Comparison of ENCODE assay signal across 30 cellular contexts in the genomic region with DNA sequence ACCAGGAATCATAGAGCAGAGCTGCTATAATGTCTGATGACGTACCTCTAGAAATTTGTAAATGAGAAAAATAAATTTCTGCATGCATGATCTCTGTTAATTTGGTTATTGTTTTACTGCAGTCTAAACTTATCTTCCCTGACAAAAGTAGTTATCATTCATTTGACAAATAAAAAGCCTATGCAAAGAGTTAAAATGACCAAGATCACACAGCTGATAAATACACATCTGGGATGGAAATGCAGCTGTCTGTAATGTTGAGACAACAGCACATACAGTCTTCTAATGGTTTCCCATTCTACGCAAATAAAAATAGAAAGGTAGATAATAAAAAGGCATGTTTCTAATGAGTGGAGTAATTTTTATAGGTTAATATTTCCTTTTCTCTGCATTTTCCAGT.
DNase-seq lines count a peak whose midpoint lies in the region; ATAC-seq, FAIRE-seq and TF ChIP-seq lines count a peak whose summit lies in the region.
"Had no signal": no experiment of that assay in that cellular context is flagged by ENCODE, and none has a peak within 500 bp of the region (broad histone marks: within the 10 kb centered on the region; RNA-seq: fewer than 3 reads in every experiment).

No MANE protein-coding gene starts in this region.

- TF ChIP-seq RAD21 in SK-N-SH (IDR thresholded peaks at IDR 0.05; ENCODE audit: low read length) (no peak), HepG2 (CRISPR knock-in tag; IDR thresholded peaks at IDR 0.05) (no peak)

- H3K27ac ChIP-seq in SK-N-SH (ENCODE audit: low read depth in 2 of 2, low read length in 1 of 2) (no peak overlapping the region), HepG2 (ENCODE audit: extremely low read length, insufficient read depth, low read length) (no peak overlapping the region), right lobe of liver (no peak overlapping the region)
- H3K27ac ChIP-seq: 22Rv1; A549; BLaER1; BLaER1 treated with 17β-estradiol and CSF1 and Interleukin-3, amounts not matched to agents 10 nM and 100 nM; C4-2B had no signal

- no peaks in the 10 kb centered on the region for H3K79me2 ChIP-seq in SK-N-SH (ENCODE audit: insufficient read depth)
- no peaks in the 10 kb centered on the region for H3K79me2 ChIP-seq in HepG2 (ENCODE audit: insufficient read depth, low read length)

- H3K36me3 ChIP-seq in SK-N-SH (replicated peaks in 1 of 2; ENCODE audit: control insufficient read depth in 1 of 2, insufficient read depth in 2 of 2, low read length in 1 of 2) (no peaks in the 10 kb centered on the region), HepG2 (replicated peaks in 1 of 2; ENCODE audit: control insufficient read depth in 1 of 2, insufficient read depth in 2 of 2, low read length in 2 of 2) (no peaks in the 10 kb centered on the region), right lobe of liver (no peaks in the 10 kb centered on the region)
- H3K36me3 ChIP-seq: BE2C; BLaER1; BLaER1 treated with 17β-estradiol and CSF1 and Interleukin-3, amounts not matched to agents 10 nM and 100 nM had no signal

- no peak for ATAC-seq in SK-N-SH treated with all-trans-retinoic acid at 6 μM for 48 hours
- ATAC-seq in HepG2, result no peak
- ATAC-seq in right lobe of liver, result no peak
- ATAC-seq: A549; CD8-positive, alpha-beta T cell had no signal

- no peaks in the 10 kb centered on the region for H3K4me1 ChIP-seq in SK-N-SH (ENCODE audit: control insufficient read depth in 1 of 2, insufficient read depth in 2 of 2, low read depth in 1 of 2, low read length in 1 of 2)
- H3K4me1 ChIP-seq in HepG2 (ENCODE audit: insufficient read depth, low read length), result no peaks in the 10 kb centered on the region
- no peaks in the 10 kb centered on the region for H3K4me1 ChIP-seq in right lobe of liver
- H3K4me1 ChIP-seq: A549; BE2C; BLaER1; BLaER1 treated with 17β-estradiol and CSF1 and Interleukin-3, amounts not matched to agents 10 nM and 100 nM; Caco-2 had no signal

- H3K9me3 ChIP-seq in SK-N-SH (no peaks in the 10 kb centered on the region), HepG2 (ENCODE audit: low read length) (no peaks in the 10 kb centered on the region; the same call in 1 of the 2 replicates), right lobe of liver (no peaks in the 10 kb centered on the region)
- H3K9me3 ChIP-seq: BE2C, BLaER1, Caco-2 had no signal

- H3K9ac ChIP-seq in SK-N-SH (no peak overlapping the region), HepG2 (ENCODE audit: insufficient read depth, low read depth, low read length) (no peak overlapping the region)
- H3K9ac ChIP-seq: BLaER1; BLaER1 treated with 17β-estradiol and CSF1 and Interleukin-3, amounts not matched to agents 10 nM and 100 nM had no signal

- BruUV-seq in HepG2 (replicated peaks; lab: Mats Ljungman, UMichigan), result no TSS peak

- TF ChIP-seq CTCF in SK-N-SH (IDR thresholded peaks at IDR 0.05), result no peak
- no peak for TF ChIP-seq CTCF in HepG2 (CRISPR knock-in tag; IDR thresholded peaks at IDR 0.05)
- TF ChIP-seq CTCF in right lobe of liver (IDR thresholded peaks at IDR 0.05), result no peak

- no peak for TF ChIP-seq POLR2A in HepG2 (IDR thresholded peaks at IDR 0.05; ENCODE audit: insufficient read depth in 1 of 2, low read depth in 2 of 2, low read length in 2 of 2)
- no peak for TF ChIP-seq POLR2A in right lobe of liver (IDR thresholded peaks at IDR 0.05)

- H3K4me2 ChIP-seq in SK-N-SH, result no peak overlapping the region
- no peak overlapping the region for H3K4me2 ChIP-seq in HepG2 (ENCODE audit: low read depth, low read length)
- H3K4me2 ChIP-seq: A549; BLaER1; BLaER1 treated with 17β-estradiol and CSF1 and Interleukin-3, amounts not matched to agents 10 nM and 100 nM had no signal

- CTCF ChIA-PET in SK-N-SH (lab: Yijun Ruan, JAX), result no interaction called here
- CTCF ChIA-PET in HepG2 (lab: Yijun Ruan, JAX; ENCODE audit: low intra/inter-chr PET ratio, low total read pairs), result no interaction called here

- POLR2A ChIA-PET in SK-N-SH (lab: Yijun Ruan, JAX) (no interaction called here), HepG2 (lab: Yijun Ruan, JAX) (no interaction called here)

- H3K4me3 ChIP-seq in SK-N-SH (ENCODE audit: low read depth in 2 of 2, low read length in 1 of 2), result no peak overlapping the region
- H3K4me3 ChIP-seq in HepG2 (replicated peaks in 1 of 3; ENCODE audit: insufficient read depth in 1 of 3, low read depth in 2 of 3, low read length in 3 of 3), result no peak overlapping the region
- H3K4me3 ChIP-seq in right lobe of liver, result no peak overlapping the region
- H3K4me3 ChIP-seq: A549; BLaER1; BLaER1 treated with 17β-estradiol and CSF1 and Interleukin-3, amounts not matched to agents 10 nM and 100 nM had no signal

- H3F3A ChIP-seq in SK-N-SH (replicated peaks; ENCODE audit: insufficient read depth), result no peaks in the 10 kb centered on the region

- DNase-seq in SK-N-SH (peak; percentile 9), HepG2 (ENCODE audit: low spot score) (no peak), right lobe of liver (no peak)
- DNase-seq: 8988T; ACHN; AML-193; BE2C; C1 segment of cervical spinal cord; Caco-2; Calu3; CD4-positive, alpha-beta memory T cell; CD4-positive, alpha-beta T cell; CD4-positive, CD25-positive, alpha-beta regulatory T cell; CD8-positive, alpha-beta memory T cell; CD8-positive, alpha-beta T cell; COR-L47; DMS 273 treated with DMSO at 0.1 percent for 48 hours; DMS153; DMS53; DMS79; DMS79 treated with DMSO at 0.1 percent for 48 hours; DND-41; EL had no signal

- WGBS in SK-N-SH (ENCODE audit: low lambda C conversion rate), result 68% methylated on average over 2 of the region's 2 CpGs
- WGBS in HepG2 (ENCODE audit: low lambda C conversion rate), result 36% methylated on average over 2 of the region's 2 CpGs
- 51% methylated on average over 2 of the region's 2 CpGs for WGBS in right lobe of liver (ENCODE audit: insufficient coverage, low coverage, low lambda C conversion rate, missing lambda C conversion rate)

- no peak for FAIRE-seq in HepG2 (lab: Jason Lieb, UNC)
- FAIRE-seq: A549, D721Med had no signal

- peak in 1 of 2 experiments; percentile 21; a peak in 1 of 4 replicates for TF ChIP-seq EP300 in SK-N-SH (IDR thresholded peaks at IDR 0.05; ENCODE audit: borderline replicate concordance in 1 of 2, low read depth in 1 of 2, low read length in 1 of 2)
- no peak for TF ChIP-seq EP300 in HepG2 (IDR thresholded peaks at IDR 0.05; ENCODE audit: low read depth in 2 of 2, low read length in 2 of 2)
- TF ChIP-seq EP300 in HepG2 (CRISPR knock-in tag; IDR thresholded peaks at IDR 0.05; ENCODE audit: borderline replicate concordance), result no peak

- no peaks in the 10 kb centered on the region for H3K27me3 ChIP-seq in SK-N-SH (ENCODE audit: insufficient read depth)
- H3K27me3 ChIP-seq in HepG2 (ENCODE audit: control insufficient read depth in 1 of 2, insufficient read depth in 2 of 2, low read length in 2 of 2), result no peaks in the 10 kb centered on the region; a peak in 1 of 5 replicates
- no peaks in the 10 kb centered on the region for H3K27me3 ChIP-seq in right lobe of liver
- H3K27me3 ChIP-seq: BE2C; BLaER1; BLaER1 treated with 17β-estradiol and CSF1 and Interleukin-3, amounts not matched to agents 10 nM and 100 nM had no signal

- no peak overlapping the region for H2AFZ ChIP-seq in SK-N-SH (ENCODE audit: low read depth)
- no peak overlapping the region for H2AFZ ChIP-seq in HepG2 (ENCODE audit: low read length)

- H3K9me2 ChIP-seq in SK-N-SH, result no peaks in the 10 kb centered on the region

- H4K20me1 ChIP-seq in SK-N-SH (ENCODE audit: insufficient read depth) (no peaks in the 10 kb centered on the region), HepG2 (ENCODE audit: insufficient read depth, low read length) (no peaks in the 10 kb centered on the region)
- H4K20me1 ChIP-seq: BLaER1; BLaER1 treated with 17β-estradiol and CSF1 and Interleukin-3, amounts not matched to agents 10 nM and 100 nM had no signal

- in situ Hi-C loops in HepG2 (cut with HindIII; ENCODE audit: extremely low pct_ligation_motif_present, low pct_unique_long_range_greater_than_20kb), result no loop called here

- intact Hi-C loops in HepG2 (cut with micrococcal nuclease; ENCODE audit: unreplicated experiment) (no loop called here), right lobe of liver (cut with DNase I) (no loop called here)

TF ChIP-seq in SK-N-SH treated with all-trans-retinoic acid at 6 μM for 48 hours, 23 proteins besides CTCF, POLR2A, EP300 and RAD21 (continues in another document):
- TF ChIP-seq, protein P1, sequence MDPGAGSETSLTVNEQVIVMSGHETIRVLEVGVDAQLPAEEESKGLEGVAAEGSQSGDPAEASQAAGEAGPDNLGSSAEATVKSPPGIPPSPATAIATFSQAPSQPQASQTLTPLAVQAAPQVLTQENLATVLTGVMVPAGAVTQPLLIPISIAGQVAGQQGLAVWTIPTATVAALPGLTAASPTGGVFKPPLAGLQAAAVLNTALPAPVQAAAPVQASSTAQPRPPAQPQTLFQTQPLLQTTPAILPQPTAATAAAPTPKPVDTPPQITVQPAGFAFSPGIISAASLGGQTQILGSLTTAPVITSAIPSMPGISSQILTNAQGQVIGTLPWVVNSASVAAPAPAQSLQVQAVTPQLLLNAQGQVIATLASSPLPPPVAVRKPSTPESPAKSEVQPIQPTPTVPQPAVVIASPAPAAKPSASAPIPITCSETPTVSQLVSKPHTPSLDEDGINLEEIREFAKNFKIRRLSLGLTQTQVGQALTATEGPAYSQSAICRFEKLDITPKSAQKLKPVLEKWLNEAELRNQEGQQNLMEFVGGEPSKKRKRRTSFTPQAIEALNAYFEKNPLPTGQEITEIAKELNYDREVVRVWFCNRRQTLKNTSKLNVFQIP (CRISPR knock-in tag; IDR thresholded peaks at IDR 0.05; ENCODE audit: borderline replicate concordance, low read depth), result no peak
- TF ChIP-seq ZFP30 (CRISPR knock-in tag; IDR thresholded peaks at IDR 0.05), result no peak
- TF ChIP-seq ZFP3 (CRISPR knock-in tag; IDR thresholded peaks at IDR 0.05), result no peak
- no peak for TF ChIP-seq CSDC2 (CRISPR knock-in tag; IDR thresholded peaks at IDR 0.05)

TF ChIP-seq in HepG2, 621 proteins besides CTCF, POLR2A, EP300 and RAD21:
- TF ChIP-seq CREB1 (IDR thresholded peaks at IDR 0.05) (0 out of 2 replicates have a peak, but pooled peaks have one; percentile 9), CREB1 (CRISPR knock-in tag; IDR thresholded peaks at IDR 0.05) (no peak), ZNF33B (CRISPR knock-in tag; IDR thresholded peaks at IDR 0.05) (no peak)
